Comparison of ENCODE assay signal across 8 cellular contexts in the genomic region with DNA sequence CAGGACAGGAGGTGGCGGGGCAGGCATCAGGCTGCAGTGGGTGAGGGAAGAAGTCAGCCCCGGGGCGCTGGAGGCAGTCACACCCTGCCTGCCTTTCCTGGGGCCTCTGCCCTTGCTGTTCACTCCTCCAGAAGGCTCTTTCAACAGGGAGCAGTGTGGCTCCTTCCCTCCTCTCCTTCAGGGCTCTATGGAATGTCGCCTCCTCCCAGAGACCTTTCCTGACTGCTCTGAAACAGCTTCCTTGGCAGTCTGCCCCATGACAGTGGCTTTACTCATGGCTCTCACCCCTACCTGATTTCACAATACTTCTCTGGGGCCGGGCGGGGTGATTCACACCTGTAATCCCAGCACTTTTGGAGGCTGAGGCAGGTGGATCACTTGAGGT. TPM values are rescaled to one million over a fixed set of nuclear protein-coding genes. Genes with fewer than 3 reads are reported as not detected.
DNase-seq lines count a peak whose midpoint lies in the region; ATAC-seq and TF ChIP-seq lines count a peak whose summit lies in the region.

No MANE protein-coding gene starts in this region.

- CTCF ChIA-PET in activated CD4-positive, alpha-beta T cell treated with anti-CD3 and anti-CD28 coated beads for 36 hours (lab: Charles Lee), result interaction anchor here (1.3 to 15.9 kb wide), 4 partner anchors 8 to 25 kb away, joined by 7 to 343 read pairs (median 8); a partner anchor contains a TSS

- H3K9me3 Mint-ChIP-seq in activated CD4-positive, alpha-beta T cell treated with anti-CD3 and anti-CD28 coated beads for 36 hours (ENCODE audit: low read depth), result no peaks in the 10 kb centered on the region
- no peaks in the 10 kb centered on the region for H3K9me3 Mint-ChIP-seq in stimulated activated naive CD8-positive, alpha-beta T cell treated with anti-CD3 and anti-CD28 coated beads, Interleukin-15, amount 100 ng/mL, for 72 hours

- H3K9me3 ChIP-seq in gastroesophageal sphincter, result no peaks in the 10 kb centered on the region

- ATAC-seq in activated CD4-positive, alpha-beta T cell treated with anti-CD3 and anti-CD28 coated beads for 36 hours, result no peak
- ATAC-seq in gastroesophageal sphincter, result no peak
- no peak for ATAC-seq in stimulated activated naive CD8-positive, alpha-beta T cell treated with anti-CD3 and anti-CD28 coated beads, Interleukin-15, amount 100 ng/mL, for 72 hours

- peaks cover 0 to 42% (median 12%) of the 10 kb centered on the region in 3 donors for H3K4me1 ChIP-seq in gastroesophageal sphincter

- peak; percentile 79 for DNase-seq in activated CD4-positive, alpha-beta T cell treated with anti-CD3 and anti-CD28 coated beads for 36 hours
- no peak for DNase-seq in activated CD4-positive, alpha-beta T cell treated with anti-CD3 and anti-CD28 coated beads for 1 hour
- DNase-seq in activated CD8-positive, alpha-beta memory T cell treated with anti-CD3 and anti-CD28 coated beads, Interleukin-2, amount 50 U/mL, for 48 hours, result peak; percentile 75
- no peak for DNase-seq in stimulated activated naive CD8-positive, alpha-beta T cell treated with anti-CD3 and anti-CD28 coated beads, Interleukin-15, amount 100 ng/mL, for 72 hours
- no peak for DNase-seq in HUDEP-2 (lab: John Stamatoyannopoulos, UW; ENCODE audit: unreplicated experiment in 76 of 76)
- DNase-seq in NCI-H1417 (lab: John Stamatoyannopoulos, UW), result no peak
- DNase-seq in coronary artery (ENCODE audit: low spot score), result no peak

- no peaks in the 10 kb centered on the region for H3K27me3 Mint-ChIP-seq in activated CD4-positive, alpha-beta T cell treated with anti-CD3 and anti-CD28 coated beads for 36 hours
- H3K27me3 Mint-ChIP-seq in stimulated activated naive CD8-positive, alpha-beta T cell treated with anti-CD3 and anti-CD28 coated beads, Interleukin-15, amount 100 ng/mL, for 72 hours, result no peaks in the 10 kb centered on the region

- H3K4me3 ChIP-seq in gastroesophageal sphincter, result no peak overlapping the region
- H3K4me3 ChIP-seq in coronary artery, result no peak overlapping the region

- intact Hi-C loops in activated CD4-positive, alpha-beta T cell treated with anti-CD3 and anti-CD28 coated beads for 36 hours (cut with DNase I, micrococcal nuclease), result loop anchor here in 1 of 2 experiments (10.0 kb wide), 1 partner anchor 322 kb away; no protein-coding TSS in a partner anchor

- no peak for TF ChIP-seq POLR2A in gastroesophageal sphincter (IDR thresholded peaks at IDR 0.05)

- peaks cover 92% of the 10 kb centered on the region for H3K4me1 Mint-ChIP-seq in activated CD4-positive, alpha-beta T cell treated with anti-CD3 and anti-CD28 coated beads for 36 hours
- peaks cover 98% of the 10 kb centered on the region for H3K4me1 Mint-ChIP-seq in stimulated activated naive CD8-positive, alpha-beta T cell treated with anti-CD3 and anti-CD28 coated beads, Interleukin-15, amount 100 ng/mL, for 72 hours

- no peaks in the 10 kb centered on the region for H3K27me3 ChIP-seq in gastroesophageal sphincter

- H3K36me3 ChIP-seq in gastroesophageal sphincter, result no peaks in the 10 kb centered on the region

- peak overlapping the region; percentile 87 for H3K27ac Mint-ChIP-seq in activated CD4-positive, alpha-beta T cell treated with anti-CD3 and anti-CD28 coated beads for 36 hours
- H3K27ac Mint-ChIP-seq in stimulated activated naive CD8-positive, alpha-beta T cell treated with anti-CD3 and anti-CD28 coated beads, Interleukin-15, amount 100 ng/mL, for 72 hours, result peak overlapping the region; percentile 70 to 90

- no peak for TF ChIP-seq EP300 in gastroesophageal sphincter (IDR thresholded peaks at IDR 0.05)

- H3K36me3 Mint-ChIP-seq in activated CD4-positive, alpha-beta T cell treated with anti-CD3 and anti-CD28 coated beads for 36 hours (ENCODE audit: low read depth), result peaks cover 54% of the 10 kb centered on the region

- POLR2A ChIA-PET in activated CD4-positive, alpha-beta T cell treated with anti-CD3 and anti-CD28 coated beads for 36 hours (lab: Charles Lee), result no interaction called here

- 70% methylated on average over 2 of the region's 6 CpGs; no CpG with 5 or more reads in 1 of the 2 donors for WGBS in gastroesophageal sphincter (ENCODE audit: low coverage in 1 of 2), 2 donors

- peak overlapping the region in 3 of 4 donors; percentile 2 to 43 (median 35) for H3K27ac ChIP-seq in gastroesophageal sphincter
- no peak overlapping the region for H3K27ac ChIP-seq in coronary artery

- peak overlapping the region; percentile 50 for H3K4me3 Mint-ChIP-seq in activated CD4-positive, alpha-beta T cell treated with anti-CD3 and anti-CD28 coated beads for 36 hours
- H3K4me3 Mint-ChIP-seq in stimulated activated naive CD8-positive, alpha-beta T cell treated with anti-CD3 and anti-CD28 coated beads, Interleukin-15, amount 100 ng/mL, for 72 hours, result peak overlapping the region; percentile 63 to 91

- no peak for TF ChIP-seq CTCF in gastroesophageal sphincter (IDR thresholded peaks at IDR 0.05)
- TF ChIP-seq CTCF in coronary artery (IDR thresholded peaks at IDR 0.05), result no peak

RNA-seq across cellular contexts. Expression of a gene that starts 7.1 kb away (rescaled TPM):
- 100 to 1,000 TPM in 1 of 2 experiments, 10 to 100 TPM in 1; 100.0 to 105 TPM for total RNA-seq in activated CD4-positive, alpha-beta T cell treated with anti-CD3 and anti-CD28 coated beads for 36 hours
- 10 to 100 TPM in 3 of 4 donors, 1 to 10 TPM in 1; 9.4 to 15.7 (median 12.1) TPM for total RNA-seq in gastroesophageal sphincter

RNA-seq across cellular contexts. Expression of a gene that starts 17.4 kb away (rescaled TPM):
- total RNA-seq in activated CD4-positive, alpha-beta T cell treated with anti-CD3 and anti-CD28 coated beads for 36 hours, result 10 to 100 TPM; 13.7 to 14.0 TPM
- 10 to 100 TPM in 3 of 4 donors, 1 to 10 TPM in 1; 9.6 to 25.1 (median 20.3) TPM for total RNA-seq in gastroesophageal sphincter

Comparison
In these comparisons a context has a peak if more than half of its experiments do, and no peak if none do; other contexts are left out.
1. DNase-seq: peak in activated CD4-positive, alpha-beta T cell treated with anti-CD3 and anti-CD28 coated beads for 36 hours (single experiment) and activated CD8-positive, alpha-beta memory T cell treated with anti-CD3 and anti-CD28 coated beads, Interleukin-2, amount 50 U/mL, for 48 hours (single experiment); none in activated CD4-positive, alpha-beta T cell treated with anti-CD3 and anti-CD28 coated beads for 1 hour (single experiment), stimulated activated naive CD8-positive, alpha-beta T cell treated with anti-CD3 and anti-CD28 coated beads, Interleukin-15, amount 100 ng/mL, for 72 hours (0 of 2), HUDEP-2 (0 of 76), NCI-H1417 (0 of 3) and coronary artery (single experiment).
2. H3K27ac ChIP-seq: peak in gastroesophageal sphincter (3 of 4); none in coronary artery (0 of 2).
3. RNA of a gene that starts 7.1 kb away (total RNA-seq): 100.0 to 105 TPM in activated CD4-positive, alpha-beta T cell treated with anti-CD3 and anti-CD28 coated beads for 36 hours; 9.4 to 15.7 TPM in gastroesophageal sphincter; every median in the first group is over 4 times any median in the second.